ENCODE assay signal across 18 cellular contexts in genomic region chr6:76465410-76465809, GRCh38.
DNase-seq lines count a peak whose midpoint lies in the region; FAIRE-seq and TF ChIP-seq lines count a peak whose summit lies in the region.
"Had no signal": no experiment of that assay in that cellular context is flagged by ENCODE, and none has a peak within 500 bp of the region (broad histone marks: within the 10 kb centered on the region; RNA-seq: fewer than 3 reads in every experiment).

No MANE protein-coding gene starts in this region.

- H3K9me3 ChIP-seq in OCI-LY3 (ENCODE audit: insufficient read depth, low read length) (peaks cover 5% of the 10 kb centered on the region; the same call in 1 of the 2 replicates), tibial artery (no peaks in the 10 kb centered on the region), vagina (no peaks in the 10 kb centered on the region)
- H3K9me3 ChIP-seq: Caco-2 had no signal

- no peaks in the 10 kb centered on the region for H3K27me3 ChIP-seq in OCI-LY3 (ENCODE audit: low read depth, low read length)
- no peaks in the 10 kb centered on the region for H3K27me3 ChIP-seq in tibial artery
- H3K27me3 ChIP-seq in vagina: no peaks in the 10 kb centered on the region
- H3K27me3 ChIP-seq: BLaER1 had no signal

- H3K9ac ChIP-seq in OCI-LY3 (ENCODE audit: low read length): peak overlapping the region; percentile 69
- H3K9ac ChIP-seq: BLaER1 had no signal

- H3K4me3 ChIP-seq in OCI-LY3 (ENCODE audit: low read length): peak overlapping the region; percentile 37; the same call in 1 of the 2 replicates
- H3K4me3 ChIP-seq in tibial artery: no peak overlapping the region
- no peak overlapping the region for H3K4me3 ChIP-seq in vagina
- H3K4me3 ChIP-seq: BLaER1, GM23338 had no signal

- H3K4me2 ChIP-seq in OCI-LY3 (ENCODE audit: low read length): peak overlapping the region; percentile 50
- H3K4me2 ChIP-seq: BLaER1, GM23338 had no signal

- TF ChIP-seq POLR2A in GM12891 (IDR thresholded peaks at IDR 0.05; ENCODE audit: low read depth, low read length) (no peak), vagina (IDR thresholded peaks at IDR 0.05) (no peak)

- H3K4me1 ChIP-seq in OCI-LY3 (ENCODE audit: low read length) (peaks cover 87% of the 10 kb centered on the region), tibial artery (no peaks in the 10 kb centered on the region), vagina (no peaks in the 10 kb centered on the region)
- H3K4me1 ChIP-seq: BLaER1, Caco-2 had no signal

- peak overlapping the region; percentile 95 for H3K27ac ChIP-seq in OCI-LY3 (ENCODE audit: low read length)
- no peak overlapping the region for H3K27ac ChIP-seq in tibial artery
- no peak overlapping the region for H3K27ac ChIP-seq in vagina
- H3K27ac ChIP-seq: BLaER1 had no signal

- H3K36me3 ChIP-seq in OCI-LY3 (replicated peaks; ENCODE audit: low read depth, low read length) (peaks cover 51% of the 10 kb centered on the region), tibial artery (no peaks in the 10 kb centered on the region), vagina (no peaks in the 10 kb centered on the region)
- H3K36me3 ChIP-seq: BLaER1 had no signal

- H4K20me1 ChIP-seq in OCI-LY3 (ENCODE audit: insufficient read depth, low read length): no peaks in the 10 kb centered on the region
- H4K20me1 ChIP-seq: BLaER1 had no signal

- no peak for FAIRE-seq in GM12891 (lab: Jason Lieb, UNC)
- FAIRE-seq: GM18507 had no signal

- TF ChIP-seq CTCF in OCI-LY3 (IDR thresholded peaks at IDR 0.05; ENCODE audit: low read depth, low read length) (no peak), tibial artery (IDR thresholded peaks at IDR 0.05) (no peak), vagina (IDR thresholded peaks at IDR 0.05) (no peak)

- intact Hi-C loops in tibial artery (cut with DNase I; ENCODE audit: low total_unique reads): no loop called here
- intact Hi-C loops in vagina (cut with DNase I): no loop called here

- DNase-seq in NOMO-1 treated with DMSO at 0.1 percent for 48 hours (lab: John Stamatoyannopoulos, UW; ENCODE audit: unreplicated experiment) (peak; percentile 3), NOMO-1 (lab: John Stamatoyannopoulos, UW; ENCODE audit: unreplicated experiment in 2 of 2) (no peak), GM12891 (ENCODE audit: insufficient read length, low spot score) (no peak), KBM-7 (peak; percentile 2), tibial artery (no peak), NCI-H1417 treated with DMSO at 0.1 percent for 48 hours (lab: John Stamatoyannopoulos, UW) (no peak), vagina (ENCODE audit: extremely low spot score in 2 of 2) (no peak)
- DNase-seq: 8988T; AML-193; Caco-2; CD8-positive, alpha-beta memory T cell; DND-41; GF-D8; H7 had no signal

- H2AFZ ChIP-seq in OCI-LY3 (ENCODE audit: low read depth, low read length): peak overlapping the region; percentile 15; the same call in 1 of the 2 replicates
- H2AFZ ChIP-seq: GM23338 had no signal

- in situ Hi-C loops in KBM-7 (cut with MboI; ENCODE audit: low pct_unique_long_range_greater_than_20kb, low sequenced_read_pairs): no loop called here

- H3K79me2 ChIP-seq in OCI-LY3 (ENCODE audit: low read length): no peaks in the 10 kb centered on the region

TF ChIP-seq in GM12891, 5 proteins besides CTCF, POLR2A, EP300 and RAD21:
- TF ChIP-seq POU2F2 (IDR thresholded peaks at IDR 0.05; ENCODE audit: low read depth, low read length) (no peak), TAF1 (IDR thresholded peaks at IDR 0.05; ENCODE audit: low read depth, low read length) (no peak), POLR2AphosphoS5 (IDR thresholded peaks at IDR 0.05; ENCODE audit: low read depth, low read length) (no peak), SPI1 (IDR thresholded peaks at IDR 0.05; ENCODE audit: low read depth, low read length) (peak; percentile 87), PAX5 (IDR thresholded peaks at IDR 0.05; ENCODE audit: insufficient read depth, low read length, severe bottlenecking) (no peak)

Comparison
In these comparisons a context has a peak if more than half of its experiments do, and no peak if none do; other contexts are left out.
1. DNase-seq: peak in NOMO-1 treated with DMSO at 0.1 percent for 48 hours (single experiment) and KBM-7 (single experiment); none in NOMO-1 (0 of 2), GM12891 (single experiment), tibial artery (0 of 2), NCI-H1417 treated with DMSO at 0.1 percent for 48 hours (single experiment) and vagina (0 of 2).